In the genomic region with DNA sequence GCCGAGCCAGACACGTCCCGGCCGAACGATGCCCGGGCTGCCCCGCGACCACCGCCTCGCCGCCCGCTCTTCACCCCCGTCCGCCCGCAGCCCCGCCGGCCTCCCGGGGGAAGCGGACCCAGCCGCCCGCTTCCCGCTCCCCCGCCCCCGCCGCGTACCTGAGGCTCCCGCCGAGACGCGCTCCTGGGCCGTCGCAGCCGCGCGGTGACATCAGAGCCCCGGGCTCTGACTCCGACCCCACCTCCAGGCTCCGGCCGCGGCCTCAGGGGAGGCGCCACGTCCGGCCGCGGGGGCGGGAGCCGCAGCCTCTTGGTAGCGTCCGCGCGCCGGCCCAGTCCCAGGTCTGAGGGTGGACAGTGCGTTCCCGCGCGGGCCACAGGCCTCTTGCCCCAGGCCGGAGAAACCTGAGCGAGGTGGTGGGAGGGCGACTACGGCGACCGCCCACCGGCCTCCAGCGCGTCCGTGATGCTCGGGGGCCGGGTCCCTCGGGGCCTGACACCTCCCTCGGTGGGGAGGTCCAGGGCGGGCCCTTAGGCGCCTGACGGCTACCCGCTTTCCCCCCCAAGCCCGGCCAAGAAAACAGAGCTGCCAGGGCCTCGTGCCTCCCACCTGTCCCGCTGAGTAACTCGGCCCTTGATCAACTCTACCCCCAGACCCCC, we compare ENCODE assay signal across 9 cellular contexts. TPM values are rescaled to one million over a fixed set of nuclear protein-coding genes. Genes with fewer than 3 reads are reported as not detected.
A peak's percentile ranks its signal among the peaks of the same experiment; 100 is the strongest.
DNase-seq lines count a peak whose midpoint lies in the region; ATAC-seq, FAIRE-seq and TF ChIP-seq lines count a peak whose summit lies in the region.
"Had no signal": no experiment of that assay in that cellular context is flagged by ENCODE, and none has a peak within 500 bp of the region (broad histone marks: within the 10 kb centered on the region; RNA-seq: fewer than 3 reads in every experiment).

A gene with protein sequence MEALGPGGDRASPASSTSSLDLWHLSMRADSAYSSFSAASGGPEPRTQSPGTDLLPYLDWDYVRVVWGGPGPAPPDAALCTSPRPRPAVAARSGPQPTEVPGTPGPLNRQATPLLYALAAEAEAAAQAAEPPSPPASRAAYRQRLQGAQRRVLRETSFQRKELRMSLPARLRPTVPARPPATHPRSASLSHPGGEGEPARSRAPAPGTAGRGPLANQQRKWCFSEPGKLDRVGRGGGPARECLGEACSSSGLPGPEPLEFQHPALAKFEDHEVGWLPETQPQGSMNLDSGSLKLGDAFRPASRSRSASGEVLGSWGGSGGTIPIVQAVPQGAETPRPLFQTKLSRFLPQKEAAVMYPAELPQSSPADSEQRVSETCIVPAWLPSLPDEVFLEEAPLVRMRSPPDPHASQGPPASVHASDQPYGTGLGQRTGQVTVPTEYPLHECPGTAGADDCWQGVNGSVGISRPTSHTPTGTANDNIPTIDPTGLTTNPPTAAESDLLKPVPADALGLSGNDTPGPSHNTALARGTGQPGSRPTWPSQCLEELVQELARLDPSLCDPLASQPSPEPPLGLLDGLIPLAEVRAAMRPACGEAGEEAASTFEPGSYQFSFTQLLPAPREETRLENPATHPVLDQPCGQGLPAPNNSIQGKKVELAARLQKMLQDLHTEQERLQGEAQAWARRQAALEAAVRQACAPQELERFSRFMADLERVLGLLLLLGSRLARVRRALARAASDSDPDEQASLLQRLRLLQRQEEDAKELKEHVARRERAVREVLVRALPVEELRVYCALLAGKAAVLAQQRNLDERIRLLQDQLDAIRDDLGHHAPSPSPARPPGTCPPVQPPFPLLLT (minus strand): TSS at position 212 of the 659 bp plus-strand sequence. CDS start 4,507 bp downstream, outside the sequence.

- H3K9ac ChIP-seq in DND-41 (ENCODE audit: low read depth, low read length) (peak within 1 kb of the TSS; percentile 54), liver (ENCODE audit: low read depth in 1 of 2, low read length in 2 of 2) (peak within 1 kb of the TSS; percentile 88 to 93)

- no peaks in the 10 kb centered on the region for H3K9me3 ChIP-seq in DND-41 (ENCODE audit: insufficient read depth, low read length, severe bottlenecking)
- H3K9me3 ChIP-seq in liver (ENCODE audit: control insufficient read depth in 4 of 4, low read length in 3 of 4): no peaks in the 10 kb centered on the region
- no peaks in the 10 kb centered on the region for H3K9me3 ChIP-seq in thymus (ENCODE audit: control insufficient read depth)

- peak within 1 kb of the TSS; percentile 73 for H3K4me2 ChIP-seq in DND-41 (ENCODE audit: insufficient read depth, low read length)

- peak; percentile 30 to 56 for TF ChIP-seq RAD21 in liver (IDR thresholded peaks at IDR 0.05)

- H2AFZ ChIP-seq in DND-41 (ENCODE audit: low read depth, low read length): peak within 1 kb of the TSS; percentile 68

- FAIRE-seq in GM19239 (lab: Jason Lieb, UNC): peak; percentile 31
- FAIRE-seq: colon had no signal

- 3% methylated on average over 78 of the region's 78 CpGs for WGBS in liver
- WGBS in thymus: 11% methylated on average over 78 of the region's 78 CpGs

- TF ChIP-seq CTCF in DND-41 (IDR thresholded peaks at IDR 0.05; ENCODE audit: borderline replicate concordance, extremely low read depth, low read length, poor library complexity, severe bottlenecking) (no peak), coronary artery (IDR thresholded peaks at IDR 0.05) (no peak), liver (IDR thresholded peaks at IDR 0.05; ENCODE audit: low read depth, low read length, missing input control) (no peak)

- H3K27me3 ChIP-seq in DND-41 (ENCODE audit: insufficient read depth, low read length, poor library complexity) (peaks cover 43% of the 10 kb centered on the region), liver (ENCODE audit: control insufficient read depth in 4 of 4, insufficient read depth in 4 of 4, low read length in 3 of 4) (no peaks in the 10 kb centered on the region), thymus (ENCODE audit: control insufficient read depth, insufficient read depth) (peaks cover 35% of the 10 kb centered on the region)

- H3K36me3 ChIP-seq in DND-41 (ENCODE audit: insufficient read depth, low read length): no peaks in the 10 kb centered on the region; the same call in 1 of the 2 replicates
- peaks cover 0 to 5% (median 2%) of the 10 kb centered on the region in 4 donors for H3K36me3 ChIP-seq in liver (ENCODE audit: control insufficient read depth in 4 of 4, insufficient read depth in 3 of 4, low read depth in 1 of 4, low read length in 3 of 4)
- H3K36me3 ChIP-seq in thymus (ENCODE audit: control insufficient read depth, insufficient read depth): no peaks in the 10 kb centered on the region

- no peaks in the 10 kb centered on the region for H3K79me2 ChIP-seq in DND-41 (ENCODE audit: insufficient read depth, low read length)

- peak; percentile 45 for ATAC-seq in DND-41 (ENCODE audit: insufficient read depth, low read depth)
- ATAC-seq in HG03159 (IDR thresholded peaks at IDR 0.05; ENCODE audit: unreplicated experiment): peak; percentile 55

- H3K4me3 ChIP-seq in DND-41 (ENCODE audit: low read depth in 1 of 2, low read length in 2 of 2) (peak within 1 kb of the TSS; percentile 11 to 54; a peak in 3 of 4 replicates), coronary artery (peak within 1 kb of the TSS; percentile 85), liver (ENCODE audit: low read depth in 1 of 3, low read length in 3 of 3) (peak within 1 kb of the TSS; percentile 80 to 91 (median 83)), thymus (ENCODE audit: low read length) (peak within 1 kb of the TSS; percentile 50)

- H3K27ac ChIP-seq in DND-41 (ENCODE audit: low read length) (no peak within 1 kb of the TSS), coronary artery (peak within 1 kb of the TSS; percentile 21 to 79), liver (ENCODE audit: low read depth in 1 of 2, low read length in 2 of 2) (peak within 1 kb of the TSS; percentile 94 to 96), thymus (ENCODE audit: low read depth) (no peak within 1 kb of the TSS)

- H3K4me1 ChIP-seq in DND-41 (ENCODE audit: insufficient read depth, low read length) (peaks cover 13% of the 10 kb centered on the region), liver (ENCODE audit: control insufficient read depth in 4 of 4, insufficient read depth in 4 of 4, low read length in 3 of 4) (peaks cover 0 to 37% (median 23%) of the 10 kb centered on the region in 4 donors), thymus (ENCODE audit: control insufficient read depth, insufficient read depth, low read length) (peaks cover 2% of the 10 kb centered on the region)

- no peaks in the 10 kb centered on the region for H4K20me1 ChIP-seq in DND-41 (ENCODE audit: insufficient read depth, low read length)

- no peak for DNase-seq in DND-41
- DNase-seq in GM19239 (ENCODE audit: insufficient read length, low spot score): peak; percentile 85
- peak; percentile 67 for DNase-seq in RPMI7951 (ENCODE audit: low read depth)
- DNase-seq in coronary artery (ENCODE audit: low spot score): no peak
- no peak for DNase-seq in stimulated activated naive CD4-positive, alpha-beta T cell treated with Interleukin-2 at 50 U/mL for 16 hours (lab: John Stamatoyannopoulos, UW)

TF ChIP-seq in liver, 16 proteins besides CTCF, POLR2A, EP300 and RAD21 (continues in another document):
- TF ChIP-seq, protein P1, sequence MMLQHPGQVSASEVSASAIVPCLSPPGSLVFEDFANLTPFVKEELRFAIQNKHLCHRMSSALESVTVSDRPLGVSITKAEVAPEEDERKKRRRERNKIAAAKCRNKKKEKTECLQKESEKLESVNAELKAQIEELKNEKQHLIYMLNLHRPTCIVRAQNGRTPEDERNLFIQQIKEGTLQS (IDR thresholded peaks at IDR 0.05): no peak
- no peak for TF ChIP-seq FOXA1 (IDR thresholded peaks at IDR 0.05)
- TF ChIP-seq, protein P2, sequence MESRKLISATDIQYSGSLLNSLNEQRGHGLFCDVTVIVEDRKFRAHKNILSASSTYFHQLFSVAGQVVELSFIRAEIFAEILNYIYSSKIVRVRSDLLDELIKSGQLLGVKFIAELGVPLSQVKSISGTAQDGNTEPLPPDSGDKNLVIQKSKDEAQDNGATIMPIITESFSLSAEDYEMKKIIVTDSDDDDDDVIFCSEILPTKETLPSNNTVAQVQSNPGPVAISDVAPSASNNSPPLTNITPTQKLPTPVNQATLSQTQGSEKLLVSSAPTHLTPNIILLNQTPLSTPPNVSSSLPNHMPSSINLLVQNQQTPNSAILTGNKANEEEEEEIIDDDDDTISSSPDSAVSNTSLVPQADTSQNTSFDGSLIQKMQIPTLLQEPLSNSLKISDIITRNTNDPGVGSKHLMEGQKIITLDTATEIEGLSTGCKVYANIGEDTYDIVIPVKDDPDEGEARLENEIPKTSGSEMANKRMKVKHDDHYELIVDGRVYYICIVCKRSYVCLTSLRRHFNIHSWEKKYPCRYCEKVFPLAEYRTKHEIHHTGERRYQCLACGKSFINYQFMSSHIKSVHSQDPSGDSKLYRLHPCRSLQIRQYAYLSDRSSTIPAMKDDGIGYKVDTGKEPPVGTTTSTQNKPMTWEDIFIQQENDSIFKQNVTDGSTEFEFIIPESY (IDR thresholded peaks at IDR 0.05): no peak
- TF ChIP-seq TAF1 (conservative IDR thresholded peaks at IDR 0.05): peak; percentile 59
- peak in 1 of 2 donors; percentile 44 for TF ChIP-seq GABPA (IDR thresholded peaks at IDR 0.05 in 1 of 2, conservative IDR thresholded peaks at IDR 0.05 in 1 of 2)
- TF ChIP-seq RXRA (IDR thresholded peaks at IDR 0.05): peak in 1 of 2 donors; percentile 23
- peak; percentile 39 for TF ChIP-seq SP1 (IDR thresholded peaks at IDR 0.05)
- TF ChIP-seq NR2F2 (IDR thresholded peaks at IDR 0.05): no peak
- TF ChIP-seq HNF4A (conservative IDR thresholded peaks at IDR 0.05): no peak
- TF ChIP-seq, protein P3, sequence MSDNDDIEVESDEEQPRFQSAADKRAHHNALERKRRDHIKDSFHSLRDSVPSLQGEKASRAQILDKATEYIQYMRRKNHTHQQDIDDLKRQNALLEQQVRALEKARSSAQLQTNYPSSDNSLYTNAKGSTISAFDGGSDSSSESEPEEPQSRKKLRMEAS (IDR thresholded peaks at IDR 0.05): no peak
- no peak for TF ChIP-seq HNF4G (IDR thresholded peaks at IDR 0.05)
- TF ChIP-seq EGR1 (IDR thresholded peaks at IDR 0.05; ENCODE audit: low read depth in 2 of 2): peak; percentile 91 to 97
- no peak for TF ChIP-seq FOXA2 (IDR thresholded peaks at IDR 0.05)

RNA-seq across cellular contexts. Expression of the gene that starts here (rescaled TPM):
- 4.8 and 6.1 TPM in 2 replicates for total RNA-seq in RPMI7951 (2014; rRNA removed; shearing (Covaris generic))
- 10 to 100 TPM in 1 of 2 donors, 1 to 10 TPM in 1; 6.1 to 23.0 TPM for total RNA-seq in liver
- 10 to 100 TPM; 13.7 to 28.5 TPM for polyA plus RNA-seq in liver
- 6.2 TPM for polyA plus RNA-seq in thymus

Comparison
In these comparisons a context has a peak if more than half of its experiments do, and no peak if none do; other contexts are left out.
1. DNase-seq: peak in GM19239 (single experiment) and RPMI7951 (single experiment); none in DND-41 (single experiment), coronary artery (single experiment) and stimulated activated naive CD4-positive, alpha-beta T cell treated with Interleukin-2 at 50 U/mL for 16 hours (single experiment).
2. H3K27ac ChIP-seq: peak in coronary artery (2 of 2) and liver (2 of 2); none in DND-41 (single experiment) and thymus (single experiment).
3. H3K4me3 ChIP-seq: peak in every context shown above with its lines; median percentile 85 in coronary artery; 83 in liver; 50 in thymus; 32 in DND-41.